ENCODE assay signal across 29 cellular contexts in the genomic region with DNA sequence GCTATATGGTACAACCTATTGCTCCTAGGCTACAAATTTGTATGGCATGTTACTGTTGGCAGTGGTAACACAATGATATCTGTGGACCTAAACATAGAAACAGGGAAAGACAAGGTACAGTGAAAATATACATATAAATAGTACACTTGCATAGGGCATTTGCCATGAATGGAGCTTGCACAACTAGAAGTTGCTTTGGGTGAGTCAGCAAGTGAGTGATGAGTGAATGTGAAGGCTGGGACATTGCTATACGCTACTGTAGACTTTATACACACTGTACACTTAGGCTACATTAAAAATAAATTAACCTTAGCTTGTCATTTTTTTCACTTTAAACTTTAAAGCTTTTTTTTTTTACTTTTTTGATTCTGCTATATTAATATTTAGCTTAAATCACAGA.
DNase-seq lines count a peak whose midpoint lies in the region; ATAC-seq and TF ChIP-seq lines count a peak whose summit lies in the region.
"Had no signal": no experiment of that assay in that cellular context is flagged by ENCODE, and none has a peak within 500 bp of the region (broad histone marks: within the 10 kb centered on the region; RNA-seq: fewer than 3 reads in every experiment).

No MANE protein-coding gene starts in this region.

- peaks cover 14% of the 10 kb centered on the region for H3K9me3 Mint-ChIP-seq in CD4-positive, alpha-beta T cell
- no peaks in the 10 kb centered on the region for H3K9me3 Mint-ChIP-seq in GM23338
- H3K9me3 Mint-ChIP-seq: activated B cell treated with CpG ODN at 0.5 μM for 24 hours; activated T-helper 1 cell treated with anti-CD3 and anti-CD28 coated beads, Interleukin-12 subunit alpha, Interleukin-12 subunit beta, Interleukin-2, Interleukin-4 antibody, amounts not matched to agents 30 ng/mL and 10 ng/mL and 1 ng/mL, durations not matched to agents 14 hours and 24 hours and 36 hours; effector memory CD8-positive, alpha-beta T cell; natural killer cell; stimulated activated naive CD8-positive, alpha-beta T cell treated with anti-CD3 and anti-CD28 coated beads, Interleukin-15, Interleukin-2, amounts not matched to agents 100 ng/mL and 50 ng/mL, for 24 hours had no signal

- H3K27ac Mint-ChIP-seq in CD4-positive, alpha-beta T cell = no peak overlapping the region
- no peak overlapping the region for H3K27ac Mint-ChIP-seq in GM23338
- H3K27ac Mint-ChIP-seq: activated B cell treated with CpG ODN at 0.5 μM for 24 hours; activated naive CD4-positive, alpha-beta T cell treated with anti-CD3 and anti-CD28 coated beads, Interleukin-2, amount 10 ng/mL, durations not matched to agents 7 days and 5 days; activated T-helper 1 cell treated with anti-CD3 and anti-CD28 coated beads, Interleukin-12 subunit alpha, Interleukin-12 subunit beta, Interleukin-2, Interleukin-4 antibody, amounts not matched to agents 30 ng/mL and 10 ng/mL and 1 ng/mL, durations not matched to agents 14 hours and 24 hours and 36 hours; effector memory CD8-positive, alpha-beta T cell; mesothelial cell of epicardium; natural killer cell; stimulated activated naive CD8-positive, alpha-beta T cell treated with anti-CD3 and anti-CD28 coated beads, Interleukin-15, Interleukin-2, amounts not matched to agents 100 ng/mL and 50 ng/mL, for 24 hours had no signal

- POLR2A ChIA-PET in CD4-positive, alpha-beta T cell (lab: Charles Lee) = no interaction called here

- no peaks in the 10 kb centered on the region for H3F3A ChIP-seq in GM23248 (ENCODE audit: insufficient read depth)
- H3F3A ChIP-seq in GM23338 (replicated peaks; ENCODE audit: low read depth) = no peaks in the 10 kb centered on the region

- H3K79me2 ChIP-seq in GM23248 (ENCODE audit: insufficient read depth) (no peaks in the 10 kb centered on the region), GM23338 (replicated peaks; ENCODE audit: insufficient read depth) (no peaks in the 10 kb centered on the region)

- in situ Hi-C loops in GM23248 (cut with MboI) = no loop called here

- H3K4me3 ChIP-seq in GM23248 = no peak overlapping the region
- no peak overlapping the region for H3K4me3 ChIP-seq in cardiac fibroblast (replicated peaks in 1 of 2; ENCODE audit: low read depth in 2 of 2, low read length in 2 of 2)
- no peak overlapping the region for H3K4me3 ChIP-seq in foreskin fibroblast (ENCODE audit: low read depth in 1 of 2, low read length in 2 of 2)
- no peak overlapping the region for H3K4me3 ChIP-seq in GM23338
- H3K4me3 ChIP-seq: colonic mucosa, esophagus squamous epithelium, heart right ventricle had no signal

- no peak overlapping the region for H3K4me3 Mint-ChIP-seq in CD4-positive, alpha-beta T cell
- H3K4me3 Mint-ChIP-seq in GM23338 = no peak overlapping the region
- H3K4me3 Mint-ChIP-seq: activated B cell treated with CpG ODN at 0.5 μM for 24 hours; activated naive CD4-positive, alpha-beta T cell treated with anti-CD3 and anti-CD28 coated beads, Interleukin-2, amount 10 ng/mL, durations not matched to agents 7 days and 5 days; activated T-helper 1 cell treated with anti-CD3 and anti-CD28 coated beads, Interleukin-12 subunit alpha, Interleukin-12 subunit beta, Interleukin-2, Interleukin-4 antibody, amounts not matched to agents 30 ng/mL and 10 ng/mL and 1 ng/mL, durations not matched to agents 14 hours and 24 hours and 36 hours; effector memory CD8-positive, alpha-beta T cell; mesothelial cell of epicardium; natural killer cell; stimulated activated naive CD8-positive, alpha-beta T cell treated with anti-CD3 and anti-CD28 coated beads, Interleukin-15, Interleukin-2, amounts not matched to agents 100 ng/mL and 50 ng/mL, for 24 hours had no signal

- H3K9me2 ChIP-seq in GM23248 (ENCODE audit: insufficient read depth) (no peaks in the 10 kb centered on the region), GM23338 (ENCODE audit: insufficient read depth) (peaks cover 3% of the 10 kb centered on the region; the same call in 1 of the 2 replicates)

- no peaks in the 10 kb centered on the region for H3K36me3 Mint-ChIP-seq in CD4-positive, alpha-beta T cell (ENCODE audit: low read depth)
- no peaks in the 10 kb centered on the region for H3K36me3 Mint-ChIP-seq in GM23338 (ENCODE audit: low read depth)
- H3K36me3 Mint-ChIP-seq: activated naive CD4-positive, alpha-beta T cell treated with anti-CD3 and anti-CD28 coated beads, Interleukin-2, amount 10 ng/mL, durations not matched to agents 7 days and 5 days; mesothelial cell of epicardium; natural killer cell had no signal

- H3K27me3 ChIP-seq in GM23248 (replicated peaks; ENCODE audit: insufficient read depth) (no peaks in the 10 kb centered on the region), GM23338 (ENCODE audit: insufficient read depth) (no peaks in the 10 kb centered on the region)
- H3K27me3 ChIP-seq in CD4-positive, alpha-beta T cell (ENCODE audit: control insufficient read depth, insufficient read depth, low read length) = no peaks in the 10 kb centered on the region
- H3K27me3 ChIP-seq: BE2C, colonic mucosa, esophagus squamous epithelium, heart right ventricle had no signal

- no peaks in the 10 kb centered on the region for H3K4me1 Mint-ChIP-seq in CD4-positive, alpha-beta T cell (ENCODE audit: low read depth)
- H3K4me1 Mint-ChIP-seq in GM23338 = peaks cover 5% of the 10 kb centered on the region; the same call in 2 of the 3 replicates
- H3K4me1 Mint-ChIP-seq: activated B cell treated with CpG ODN at 0.5 μM for 24 hours; activated naive CD4-positive, alpha-beta T cell treated with anti-CD3 and anti-CD28 coated beads, Interleukin-2, amount 10 ng/mL, durations not matched to agents 7 days and 5 days; natural killer cell had no signal

- H3K27ac ChIP-seq in GM23248 = no peak overlapping the region
- no peak overlapping the region for H3K27ac ChIP-seq in CD4-positive, alpha-beta T cell (ENCODE audit: low read depth, low read length)
- no peak overlapping the region for H3K27ac ChIP-seq in GM23338 (ENCODE audit: low read depth)
- H3K27ac ChIP-seq: colonic mucosa, esophagus squamous epithelium, heart right ventricle had no signal

- CTCF ChIA-PET in CD4-positive, alpha-beta T cell (lab: Charles Lee) = no interaction called here

- no peak overlapping the region for H3K9ac ChIP-seq in GM23248

- H2AFZ ChIP-seq in GM23248 (no peak overlapping the region), GM23338 (no peak overlapping the region)

- H4K20me1 ChIP-seq in GM23248 (ENCODE audit: insufficient read depth) = no peaks in the 10 kb centered on the region
- H4K20me1 ChIP-seq in GM23338 (replicated peaks; ENCODE audit: insufficient read depth) = no peaks in the 10 kb centered on the region

- H3K36me3 ChIP-seq in GM23248 (ENCODE audit: low read depth) (no peaks in the 10 kb centered on the region), GM23338 (ENCODE audit: insufficient read depth) (no peaks in the 10 kb centered on the region)
- H3K36me3 ChIP-seq: BE2C, colonic mucosa, esophagus squamous epithelium, heart right ventricle had no signal

- ATAC-seq in CD4-positive, alpha-beta T cell (ENCODE audit: poor library complexity) = no peak
- no peak for ATAC-seq in GM23338
- ATAC-seq: effector memory CD8-positive, alpha-beta T cell; natural killer cell had no signal

- H3K9me3 ChIP-seq in GM23248 (ENCODE audit: low read depth) = no peaks in the 10 kb centered on the region
- H3K9me3 ChIP-seq in CD4-positive, alpha-beta T cell (ENCODE audit: control insufficient read depth, low read length) = no peaks in the 10 kb centered on the region
- H3K9me3 ChIP-seq: BE2C, colonic mucosa, esophagus squamous epithelium, heart right ventricle had no signal

- WGBS in GM23248 (ENCODE audit: low coverage in 1 of 2, low lambda C conversion rate in 2 of 2, missing lambda C conversion rate in 2 of 2), 2 experiments = 50 to 60% methylated on average over 1 of the region's 1 CpG

- H3K4me2 ChIP-seq in GM23248 (ENCODE audit: unreplicated experiment) (no peak overlapping the region), GM23338 (no peak overlapping the region)

- intact Hi-C loops in CD4-positive, alpha-beta T cell (cut with DNase I, micrococcal nuclease) = no loop called here

- H3K4me1 ChIP-seq in GM23248 (ENCODE audit: insufficient read depth) = no peaks in the 10 kb centered on the region
- no peaks in the 10 kb centered on the region for H3K4me1 ChIP-seq in GM23338 (ENCODE audit: insufficient read depth)
- H3K4me1 ChIP-seq: BE2C, colonic mucosa, esophagus squamous epithelium, heart right ventricle had no signal

- TF ChIP-seq CTCF in cardiac fibroblast (IDR thresholded peaks at IDR 0.05; ENCODE audit: low read depth, low read length) (no peak), foreskin fibroblast (IDR thresholded peaks at IDR 0.05; ENCODE audit: low read depth, low read length) (no peak), GM23338 (conservative IDR thresholded peaks at IDR 0.05; ENCODE audit: low read depth in 2 of 2) (no peak)
- TF ChIP-seq CTCF in CD4-positive, alpha-beta T cell (IDR thresholded peaks at IDR 0.05) = no peak

- peak; percentile 40 for DNase-seq in GM23248
- DNase-seq in RKO (ENCODE audit: low spot score) = peak; percentile 17
- DNase-seq in cardiac fibroblast (ENCODE audit: low read depth in 2 of 2) = peak; percentile 33 to 55
- peak; percentile 56 to 83 for DNase-seq in foreskin fibroblast
- DNase-seq in CD4-positive, alpha-beta T cell = no peak
- no peak for DNase-seq in NCI-H2227 (lab: John Stamatoyannopoulos, UW; ENCODE audit: unreplicated experiment)
- no peak for DNase-seq in stimulated activated naive CD4-positive, alpha-beta T cell treated with Interleukin-2 at 50 U/mL for 16 hours (lab: John Stamatoyannopoulos, UW)
- DNase-seq in GM23338 (ENCODE audit: low spot score) = no peak
- DNase-seq: activated B cell treated with CpG ODN at 0.5 μM for 24 hours; activated naive CD4-positive, alpha-beta T cell treated with anti-CD3 and anti-CD28 coated beads, Interleukin-2, amount 10 ng/mL, durations not matched to agents 7 days and 5 days; BE2C; colonic mucosa; DMS53; effector memory CD8-positive, alpha-beta T cell; esophagus squamous epithelium; GDM1; GOT3; heart right ventricle; KBM-7; MV-4-11; natural killer cell; NCI-H187; NCI-H748 treated with DMSO at 0.1 percent for 48 hours; retina; SHP77; stimulated activated CD4-positive, alpha-beta T cell treated with anti-CD3 and anti-CD28 coated beads, Interleukin-12 subunit alpha, Interleukin-12 subunit beta, amount 100 ng/mL, for 4 hours had no signal

- H3K27me3 Mint-ChIP-seq in CD4-positive, alpha-beta T cell = no peaks in the 10 kb centered on the region
- no peaks in the 10 kb centered on the region for H3K27me3 Mint-ChIP-seq in GM23338 (ENCODE audit: insufficient read depth, low read depth, poor library complexity)
- H3K27me3 Mint-ChIP-seq: activated naive CD4-positive, alpha-beta T cell treated with anti-CD3 and anti-CD28 coated beads, Interleukin-2, amount 10 ng/mL, durations not matched to agents 7 days and 5 days; effector memory CD8-positive, alpha-beta T cell; stimulated activated naive CD8-positive, alpha-beta T cell treated with anti-CD3 and anti-CD28 coated beads, Interleukin-15, Interleukin-2, amounts not matched to agents 100 ng/mL and 50 ng/mL, for 24 hours had no signal

Comparison
In these comparisons a context has a peak if more than half of its experiments do, and no peak if none do; other contexts are left out.
1. DNase-seq: peak in GM23248 (single experiment), RKO (single experiment), cardiac fibroblast (2 of 2) and foreskin fibroblast (2 of 2); none in CD4-positive, alpha-beta T cell (0 of 10), NCI-H2227 (single experiment), stimulated activated naive CD4-positive, alpha-beta T cell treated with Interleukin-2 at 50 U/mL for 16 hours (single experiment) and GM23338 (single experiment).